18 cellular contexts compared by ENCODE assay signal in the genomic region with DNA sequence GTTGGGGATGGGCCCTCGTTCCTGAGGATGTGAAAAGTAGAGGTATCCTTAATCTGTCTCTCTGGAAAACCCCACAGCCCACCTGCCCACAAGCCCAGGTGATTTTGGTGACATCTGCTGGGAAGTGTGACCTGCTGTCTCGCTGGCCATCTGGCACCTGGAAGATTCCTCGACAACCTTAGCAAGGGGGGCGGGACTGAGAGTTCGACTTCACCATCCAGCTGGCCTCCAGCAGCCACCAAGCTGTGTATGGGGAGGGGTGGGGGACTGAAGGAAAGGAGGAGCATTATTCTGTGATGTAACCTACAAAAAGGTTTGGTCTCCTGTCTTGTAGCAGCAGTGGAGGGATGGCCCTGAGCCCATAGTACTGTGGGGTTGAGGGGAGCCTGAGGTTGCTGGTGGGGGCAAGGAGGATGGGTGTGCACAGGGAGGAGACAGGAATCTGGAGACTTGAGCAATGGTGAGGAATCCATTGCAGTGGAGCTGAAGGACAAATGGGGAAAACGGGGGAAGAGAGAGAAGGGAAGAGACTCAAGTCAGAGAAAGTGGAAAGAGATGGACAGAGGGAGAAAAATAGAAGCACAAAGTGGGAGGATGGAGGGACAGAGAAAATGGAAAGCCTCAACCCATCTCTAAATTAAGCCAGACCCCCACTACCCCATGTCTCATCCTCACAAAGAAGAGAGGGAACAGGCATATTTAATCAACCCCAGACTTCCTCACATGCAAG. TPM values are rescaled to one million over a fixed set of nuclear protein-coding genes. Genes with fewer than 3 reads are reported as not detected.
DNase-seq lines count a peak whose midpoint lies in the region; ATAC-seq lines count a peak whose summit lies in the region.
"Had no signal": no experiment of that assay in that cellular context is flagged by ENCODE, and none has a peak within 500 bp of the region (broad histone marks: within the 10 kb centered on the region; RNA-seq: fewer than 3 reads in every experiment).

No MANE protein-coding gene starts in this region.

- peak overlapping the region in 3 of 6 donors; percentile 7 to 72 (median 40) for H3K27ac Mint-ChIP-seq in immature natural killer cell
- H3K27ac Mint-ChIP-seq: activated CD8-positive, alpha-beta memory T cell treated with anti-CD3 and anti-CD28 coated beads, Interleukin-2, amount 10 ng/mL, durations not matched to agents 7 days and 5 days had no signal

- H3K27me3 Mint-ChIP-seq in immature natural killer cell (ENCODE audit: low read depth in 3 of 3): peaks cover 0 to 3% (median 2%) of the 10 kb centered on the region in 3 donors

- peak overlapping the region in 3 of 5 donors; percentile 0 to 55 (median 33) for H3K4me3 Mint-ChIP-seq in immature natural killer cell
- H3K4me3 Mint-ChIP-seq: activated CD8-positive, alpha-beta memory T cell treated with anti-CD3 and anti-CD28 coated beads, Interleukin-2, amount 10 ng/mL, durations not matched to agents 7 days and 5 days had no signal

- peaks cover 17 to 20% of the 10 kb centered on the region in 2 donors for H3K4me1 Mint-ChIP-seq in immature natural killer cell

- H3K9me3 Mint-ChIP-seq in immature natural killer cell: no peaks in the 10 kb centered on the region

- ATAC-seq in HG03045 (IDR thresholded peaks at IDR 0.05; ENCODE audit: unreplicated experiment) (no peak), GM21390 (IDR thresholded peaks at IDR 0.05; ENCODE audit: unreplicated experiment) (no peak)
- ATAC-seq: Right ventricle myocardium inferior had no signal

- DNase-seq in CMK (ENCODE audit: low read depth) (peak; percentile 47), NCI-H524 (lab: John Stamatoyannopoulos, UW) (peak; percentile 28 to 49), immature natural killer cell (no peak)
- no peak for DNase-seq in stimulated activated naive CD4-positive, alpha-beta T cell (lab: John Stamatoyannopoulos, UW)
- DNase-seq: activated CD8-positive, alpha-beta memory T cell treated with anti-CD3 and anti-CD28 coated beads, Interleukin-2, amount 10 ng/mL, durations not matched to agents 7 days and 5 days; activated gamma-delta T cell treated with Interleukin-2 at 50 U/mL for 16 hours; aorta; DMS79 treated with DMSO at 0.1 percent for 48 hours; KG1; NCI-H1105; NK-92 treated with Interleukin-12 subunit alpha and Interleukin-12 subunit beta, amount 100 ng/mL, for 24 hours; stimulated activated CD4-positive, alpha-beta T cell treated with anti-CD3 and anti-CD28 coated beads, Interleukin-1b, Interleukin-23, amount 100 ng/mL, for 48 hours; T-helper 1 cell; testis had no signal

- no peaks in the 10 kb centered on the region for H3K36me3 Mint-ChIP-seq in immature natural killer cell
- H3K36me3 Mint-ChIP-seq: activated CD8-positive, alpha-beta memory T cell treated with anti-CD3 and anti-CD28 coated beads, Interleukin-2, amount 10 ng/mL, durations not matched to agents 7 days and 5 days had no signal

RNA-seq across cellular contexts. Expression of gene LY6G6F, which starts 4.0 kb away (rescaled TPM):
- 1 to 10 TPM in 1 of 3 donors, not detected in 2; 2.5 TPM for polyA plus RNA-seq in immature natural killer cell
- polyA plus RNA-seq: aorta, BJ had no signal

RNA-seq across cellular contexts. Expression of gene LY6G6D, which starts 4.5 kb away (rescaled TPM):
- polyA plus RNA-seq in immature natural killer cell: not detected
- polyA plus RNA-seq: aorta, BJ had no signal

RNA-seq across cellular contexts. Expression of gene ABHD16A, which starts 7.5 kb away (rescaled TPM):
- polyA plus RNA-seq in immature natural killer cell: 10 to 100 TPM; 43.6 to 53.7 (median 47.0) TPM

RNA-seq across cellular contexts. Expression of gene LY6G6C, which starts 10.9 kb away (rescaled TPM):
- polyA plus RNA-seq in immature natural killer cell: not detected
- polyA plus RNA-seq: aorta, BJ had no signal

RNA-seq across cellular contexts. Expression of gene MPIG6B, which starts 12.5 kb away (rescaled TPM):
- polyA plus RNA-seq in immature natural killer cell: 10 to 100 TPM in 1 of 3 donors, 1 to 10 TPM in 2; 2.6 to 10.9 (median 6.3) TPM
- polyA plus RNA-seq: aorta, BJ had no signal

Comparison
In these comparisons a context has a peak if more than half of its experiments do, and no peak if none do; other contexts are left out.
1. DNase-seq: peak in CMK (single experiment) and NCI-H524 (2 of 2); none in immature natural killer cell (0 of 3) and stimulated activated naive CD4-positive, alpha-beta T cell (0 of 6).